ENCODE assay signal across 8 cellular contexts in the genomic region with DNA sequence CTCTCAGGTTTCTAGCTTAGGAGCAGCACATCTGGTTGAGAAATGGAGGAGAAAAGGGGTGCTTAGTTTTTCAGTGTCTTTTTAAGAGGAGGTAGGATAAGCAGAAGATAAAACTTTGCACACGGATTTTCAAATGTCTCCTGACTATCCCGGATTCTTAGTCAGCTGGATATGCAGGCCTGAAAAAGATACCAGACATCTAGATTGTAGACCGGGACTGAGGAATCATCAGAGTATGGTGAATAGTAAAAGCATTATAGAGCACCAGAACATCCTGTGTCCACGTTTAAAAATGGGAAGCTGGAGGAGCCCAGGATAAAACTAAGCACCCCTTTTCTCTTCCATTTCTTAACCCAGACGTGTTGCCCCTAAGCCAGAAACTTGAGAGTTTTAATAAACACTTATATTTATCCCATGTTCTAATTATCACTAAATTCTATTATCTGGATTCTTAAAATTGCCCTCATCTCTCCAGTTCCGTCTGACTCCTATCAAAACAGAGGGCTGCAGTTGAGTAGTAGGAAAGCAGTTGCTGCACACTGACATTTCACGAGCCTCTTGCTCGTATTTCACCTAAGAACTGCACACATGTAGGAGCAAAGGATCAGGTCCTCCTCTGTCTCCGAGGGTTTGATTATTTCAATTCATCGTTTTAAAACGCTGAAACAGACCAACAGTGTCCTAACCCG. TPM values are rescaled to one million over a fixed set of nuclear protein-coding genes. Genes with fewer than 3 reads are reported as not detected.
DNase-seq lines count a peak whose midpoint lies in the region; ATAC-seq and TF ChIP-seq lines count a peak whose summit lies in the region.

No MANE protein-coding gene starts in this region.

- DNase-seq in AG08395 (ENCODE audit: low spot score): peak; percentile 12
- DNase-seq in RWPE2 (ENCODE audit: low spot score): no peak
- DNase-seq in epithelial cell of esophagus (ENCODE audit: low read depth): peak; percentile 19
- peak in 2 of 9 donors; percentile 2 to 10 for DNase-seq in naive thymus-derived CD4-positive, alpha-beta T cell
- DNase-seq in mucosa of gallbladder (ENCODE audit: low spot score): no peak
- DNase-seq in GOT3 (lab: John Stamatoyannopoulos, UW): no peak

- H3K27me3 ChIP-seq in RWPE2 (ENCODE audit: insufficient read depth, poor library complexity, severe bottlenecking): no peaks in the 10 kb centered on the region
- no peaks in the 10 kb centered on the region for H3K27me3 ChIP-seq in naive thymus-derived CD4-positive, alpha-beta T cell (ENCODE audit: control insufficient read depth in 2 of 2, insufficient read depth in 2 of 2, low read length in 2 of 2)

- CTCF ChIA-PET in naive thymus-derived CD4-positive, alpha-beta T cell (lab: Charles Lee): interaction anchor here (0.9 kb wide), 1 partner anchor 314 kb away, joined by 3 read pairs; no protein-coding TSS in a partner anchor

- no peaks in the 10 kb centered on the region for H3K27me3 Mint-ChIP-seq in naive thymus-derived CD4-positive, alpha-beta T cell

- intact Hi-C loops in naive thymus-derived CD4-positive, alpha-beta T cell (cut with micrococcal nuclease): loop anchor here (1.0 to 10.0 kb wide), 17 partner anchors 8 to 1434 kb away; a partner anchor contains a TSS

- peaks cover 0 to 41% (median 26%) of the 10 kb centered on the region in 5 donors for H3K36me3 Mint-ChIP-seq in naive thymus-derived CD4-positive, alpha-beta T cell

- H3K4me3 ChIP-seq in RWPE2 (ENCODE audit: severe bottlenecking) (peak overlapping the region; percentile 65), epithelial cell of esophagus (ENCODE audit: low read length) (peak overlapping the region; percentile 99)
- H3K4me3 ChIP-seq in naive thymus-derived CD4-positive, alpha-beta T cell (ENCODE audit: low read length): peak overlapping the region; percentile 99

- H3K9me3 Mint-ChIP-seq in naive thymus-derived CD4-positive, alpha-beta T cell: peaks cover 0 to 4% (median 0%) of the 10 kb centered on the region in 11 donors

- H3K4me3 Mint-ChIP-seq in naive thymus-derived CD4-positive, alpha-beta T cell: peak overlapping the region; percentile 92 to 97 (median 96)

- H3K27ac ChIP-seq in RWPE2 (ENCODE audit: poor library complexity, severe bottlenecking): peak overlapping the region; percentile 54
- H3K27ac ChIP-seq in naive thymus-derived CD4-positive, alpha-beta T cell (ENCODE audit: low read depth, low read length): peak overlapping the region; percentile 89

- H3K4me1 Mint-ChIP-seq in naive thymus-derived CD4-positive, alpha-beta T cell: peaks cover 35 to 82% (median 69%) of the 10 kb centered on the region in 7 donors

- H3K36me3 ChIP-seq in RWPE2 (ENCODE audit: low read depth): peaks cover 11% of the 10 kb centered on the region; the same call in 1 of the 2 replicates
- H3K36me3 ChIP-seq in naive thymus-derived CD4-positive, alpha-beta T cell (ENCODE audit: control insufficient read depth in 2 of 3, insufficient read depth in 3 of 3, low read length in 3 of 3): peaks cover 0 to 5% (median 0%) of the 10 kb centered on the region in 3 experiments

- peak overlapping the region; percentile 91 to 99 (median 96) for H3K27ac Mint-ChIP-seq in naive thymus-derived CD4-positive, alpha-beta T cell

- ATAC-seq in GM18873 (IDR thresholded peaks at IDR 0.05; ENCODE audit: low FRiP score, unreplicated experiment) (peak; percentile 24), HG03097 (IDR thresholded peaks at IDR 0.05; ENCODE audit: low FRiP score, unreplicated experiment) (peak; percentile 21), RWPE2 (ENCODE audit: low read depth) (peak; percentile 54)
- ATAC-seq in naive thymus-derived CD4-positive, alpha-beta T cell: peak; percentile 58

- POLR2A ChIA-PET in naive thymus-derived CD4-positive, alpha-beta T cell (lab: Charles Lee): interaction anchor here (0.7 to 2.5 kb wide), 4 partner anchors 50 to 122 kb away, joined by 3 to 20 read pairs (median 4); a partner anchor contains a TSS

- H3K4me1 ChIP-seq in RWPE2 (ENCODE audit: insufficient read depth, poor library complexity, severe bottlenecking): peaks cover 11% of the 10 kb centered on the region
- H3K4me1 ChIP-seq in naive thymus-derived CD4-positive, alpha-beta T cell (ENCODE audit: control insufficient read depth in 2 of 2, insufficient read depth in 2 of 2, low read length in 2 of 2): peaks cover 13 to 15% of the 10 kb centered on the region in 2 donors

- TF ChIP-seq CTCF in RWPE2 (IDR thresholded peaks at IDR 0.05; ENCODE audit: poor library complexity, severe bottlenecking) (no peak), epithelial cell of esophagus (IDR thresholded peaks at IDR 0.05; ENCODE audit: insufficient read depth, low read depth, low read length, missing control alignments) (no peak)

- no peaks in the 10 kb centered on the region for H3K9me3 ChIP-seq in RWPE2 (ENCODE audit: severe bottlenecking)
- no peaks in the 10 kb centered on the region for H3K9me3 ChIP-seq in naive thymus-derived CD4-positive, alpha-beta T cell (ENCODE audit: control insufficient read depth in 2 of 3, low read length in 3 of 3)

RNA-seq across cellular contexts. Expression of a gene that starts 0.6 kb away (rescaled TPM):
- 10 to 100 TPM; 17.7 to 31.3 (median 20.6) TPM for total RNA-seq in naive thymus-derived CD4-positive, alpha-beta T cell
- polyA plus RNA-seq in naive thymus-derived CD4-positive, alpha-beta T cell: 10 to 100 TPM; 46.3 to 50.4 TPM
- 32.5 TPM for total RNA-seq in mucosa of gallbladder

Comparison
In these comparisons a context has a peak if more than half of its experiments do, and no peak if none do; other contexts are left out.
1. DNase-seq: peak in AG08395 (single experiment) and epithelial cell of esophagus (single experiment); none in RWPE2 (single experiment), mucosa of gallbladder (single experiment) and GOT3 (single experiment).
2. Peak in every context shown above with its lines, with median percentiles within 50 percentile points of each other: ATAC-seq and H3K4me3 ChIP-seq.